8 cellular contexts compared by ENCODE assay signal in the genomic region with DNA sequence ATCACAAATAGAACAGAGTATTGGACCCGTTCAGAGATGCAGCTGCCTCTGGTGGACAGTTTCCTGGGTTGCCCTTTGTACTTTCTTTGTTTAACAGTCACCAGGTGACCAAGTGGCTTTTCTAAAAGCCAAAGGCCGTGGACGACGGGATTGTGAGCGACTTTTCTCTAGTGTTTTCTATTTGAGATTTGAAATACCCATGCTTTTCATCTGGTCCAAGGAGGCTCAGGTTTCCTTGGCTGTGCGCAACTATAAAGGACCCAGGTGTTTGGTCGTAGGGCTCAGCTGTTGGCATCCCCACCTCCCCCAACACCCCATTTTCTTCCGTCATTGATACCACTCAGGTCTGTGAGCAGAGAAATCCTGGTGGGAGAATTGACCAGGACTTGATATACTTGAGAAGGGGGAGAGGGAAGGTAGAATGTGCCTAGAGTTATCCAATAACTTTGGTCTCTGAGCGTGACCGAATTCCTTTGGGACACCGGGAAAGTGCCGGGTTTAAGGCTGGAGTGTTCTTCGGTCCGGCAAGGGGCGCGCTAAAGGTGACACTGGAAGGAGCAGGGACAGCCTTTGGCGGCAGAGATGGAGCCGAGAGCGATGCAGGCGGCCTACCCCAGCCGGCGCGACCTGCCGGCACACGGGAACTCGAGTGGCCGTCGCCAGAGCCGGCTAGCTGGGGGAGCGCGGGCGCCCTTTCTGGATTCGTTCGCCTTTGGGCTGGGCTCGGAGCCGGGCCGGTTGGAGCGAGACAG.
DNase-seq lines count a peak whose midpoint lies in the region; ATAC-seq and TF ChIP-seq lines count a peak whose summit lies in the region.

No MANE protein-coding gene starts in this region.

- peak overlapping the region; percentile 83 for H3K27ac ChIP-seq in VCaP
- H3K27ac ChIP-seq in iPS DF 6.9 (ENCODE audit: low read length) = no peak overlapping the region
- H3K27ac ChIP-seq in skeletal muscle tissue (ENCODE audit: low read depth, low read length) = peak overlapping the region; percentile 84

- CTCF ChIA-PET in HEK293T (lab: Yijun Ruan, JAX) = interaction anchor here (1.1 kb wide), 1 partner anchor 309 kb away, joined by 3 read pairs; no protein-coding TSS in a partner anchor

- no peak for DNase-seq in AG10803 (ENCODE audit: low read depth)
- no peak for DNase-seq in HEK293T (ENCODE audit: extremely low spot score)
- DNase-seq in iPS DF 6.9 (ENCODE audit: low read depth, low spot score) = no peak
- DNase-seq in 8988T = no peak

- whole genome bisulfite sequencing in iPS DF 6.9 (ENCODE audit: insufficient coverage, insufficient read length) = no CpG with 5 or more reads among the region's 38 CpGs

- ATAC-seq in HG02885 (IDR thresholded peaks at IDR 0.05; ENCODE audit: poor library complexity, unreplicated experiment) = no peak
- no peak for ATAC-seq in GM18511 (IDR thresholded peaks at IDR 0.05; ENCODE audit: unreplicated experiment)

- H3K4me3 ChIP-seq in AG10803 (ENCODE audit: low read length) = peak overlapping the region; percentile 70
- H3K4me3 ChIP-seq in iPS DF 6.9 (ENCODE audit: low read length) = peak overlapping the region; percentile 50; the same call in 1 of the 2 replicates
- H3K4me3 ChIP-seq in skeletal muscle tissue (ENCODE audit: low read length in 3 of 3) = peak overlapping the region; percentile 71 to 83 (median 80)

- TF ChIP-seq CTCF in AG10803 (conservative IDR thresholded peaks at IDR 0.05; ENCODE audit: low read length) = no peak
- peak; percentile 45 for TF ChIP-seq CTCF in VCaP (conservative IDR thresholded peaks at IDR 0.05)

- H3K9me3 ChIP-seq in iPS DF 6.9 (ENCODE audit: control insufficient read depth, insufficient read depth, low read length) (no peaks in the 10 kb centered on the region), skeletal muscle tissue (ENCODE audit: control insufficient read depth in 3 of 3, low read length in 3 of 3) (no peaks in the 10 kb centered on the region)

- H3K36me3 ChIP-seq in iPS DF 6.9 (ENCODE audit: control insufficient read depth, insufficient read depth, low read length) = peaks cover 7% of the 10 kb centered on the region
- H3K36me3 ChIP-seq in skeletal muscle tissue (ENCODE audit: control insufficient read depth in 3 of 3, insufficient read depth in 3 of 3, low read length in 3 of 3) = peaks cover 0 to 4% (median 3%) of the 10 kb centered on the region in 3 donors

- POLR2A ChIA-PET in HEK293T (lab: Yijun Ruan, JAX) = interaction anchor here (0.6 to 2.5 kb wide), 4 partner anchors 10 to 203 kb away, joined by 3 to 8 read pairs (median 4); no protein-coding TSS in a partner anchor

- no peaks in the 10 kb centered on the region for H3K27me3 ChIP-seq in iPS DF 6.9 (ENCODE audit: control insufficient read depth, insufficient read depth, low read length)
- H3K27me3 ChIP-seq in skeletal muscle tissue (ENCODE audit: control insufficient read depth in 3 of 3, insufficient read depth in 3 of 3, low read length in 3 of 3) = no peaks in the 10 kb centered on the region

- H3K9ac ChIP-seq in skeletal muscle tissue (ENCODE audit: low read depth in 1 of 3, low read length in 3 of 3) = peak overlapping the region; percentile 82 to 88 (median 84)

- H3K4me1 ChIP-seq in iPS DF 6.9 (ENCODE audit: control insufficient read depth, insufficient read depth, low read length) (no peaks in the 10 kb centered on the region; the same call in 1 of the 2 replicates), skeletal muscle tissue (ENCODE audit: control insufficient read depth in 3 of 3, insufficient read depth in 3 of 3, low read length in 3 of 3) (peaks cover 48 to 63% (median 53%) of the 10 kb centered on the region in 3 donors)

TF ChIP-seq in HEK293T, 16 proteins besides CTCF, POLR2A, EP300 and RAD21:
- TF ChIP-seq L3MBTL2 (conservative IDR thresholded peaks at IDR 0.05) (0 out of 2 replicates have a peak, but pooled peaks have one; percentile 9), NFRKB (IDR thresholded peaks at IDR 0.05) (no peak)
